ENCODE assay signal across 10 cellular contexts in the genomic region with DNA sequence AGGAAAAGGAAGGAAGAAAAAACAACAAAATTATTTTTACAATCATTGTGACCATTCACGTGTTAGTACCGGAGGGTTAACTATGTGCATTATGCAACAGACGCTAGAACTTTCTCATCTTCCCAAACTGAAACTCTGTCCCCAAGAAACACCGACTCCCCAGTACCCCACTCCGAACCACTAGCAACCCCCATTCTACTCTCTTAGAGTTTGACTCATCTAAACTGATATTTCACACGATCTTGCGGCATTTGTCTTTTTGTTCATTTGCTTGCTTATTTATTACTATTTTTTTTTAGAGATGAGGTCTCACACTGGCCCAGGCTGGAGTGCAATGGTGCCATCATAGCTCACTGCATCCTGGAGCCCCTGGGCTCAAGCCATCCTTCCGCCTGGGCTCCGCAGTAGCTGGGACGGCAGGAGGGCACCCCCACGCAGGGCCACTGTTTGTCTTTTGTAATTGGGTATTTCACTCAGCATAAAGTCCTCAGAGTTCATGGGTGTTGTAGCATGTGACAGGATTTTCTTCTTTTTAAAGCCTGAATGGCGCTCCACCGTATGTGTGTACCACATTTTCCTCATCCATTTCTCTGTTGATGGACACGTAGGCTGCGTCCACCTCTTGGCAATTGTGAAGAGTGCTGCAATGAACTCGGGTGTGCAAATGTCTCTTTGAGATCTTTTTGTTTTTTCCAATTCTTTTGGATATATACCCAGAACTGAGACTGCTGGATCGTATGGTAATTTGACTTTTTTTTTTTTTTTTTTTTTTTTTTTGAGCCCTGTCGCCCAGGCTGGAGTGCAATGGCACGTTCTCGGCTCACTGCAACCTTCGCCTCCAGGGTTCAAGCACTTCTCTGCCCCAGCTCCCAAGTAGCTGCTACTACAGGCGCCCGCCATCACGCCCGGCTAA. TPM values are rescaled to one million over a fixed set of nuclear protein-coding genes. Genes with fewer than 3 reads are reported as not detected.
DNase-seq lines count a peak whose midpoint lies in the region; ATAC-seq and TF ChIP-seq lines count a peak whose summit lies in the region.
"Had no signal": no experiment of that assay in that cellular context is flagged by ENCODE, and none has a peak within 500 bp of the region (broad histone marks: within the 10 kb centered on the region; RNA-seq: fewer than 3 reads in every experiment).

No MANE protein-coding gene starts in this region.

- CTCF ChIA-PET in activated naive CD4-positive, alpha-beta T cell treated with anti-CD3 and anti-CD28 coated beads for 36 hours (lab: Charles Lee) = no interaction called here

- H3K9ac ChIP-seq in mesendoderm (ENCODE audit: low read length) = no peak overlapping the region

- ATAC-seq in activated T-cell treated with anti-CD3 and anti-CD28 coated beads, Interleukin-2, amount 50 U/mL, for 72 hours (replicated peaks in 1 of 2) = peak in 1 of 2 donors; percentile 46
- peak; percentile 55 for ATAC-seq in left lobe of liver

- no peaks in the 10 kb centered on the region for H3K79me1 ChIP-seq in mesendoderm (ENCODE audit: low read length)

- no peak overlapping the region for H2BK120ac ChIP-seq in mesendoderm (ENCODE audit: low read depth, low read length)

- no peak for TF ChIP-seq EP300 in transverse colon (IDR thresholded peaks at IDR 0.05; ENCODE audit: low read depth)

- H3K4me3 ChIP-seq in transverse colon = peak overlapping the region; percentile 19 to 68 (median 62)
- H3K4me3 ChIP-seq in mesendoderm (ENCODE audit: low read length) = no peak overlapping the region
- H3K4me3 ChIP-seq in MG63 = no peak overlapping the region; the same call in 1 of the 2 replicates

- no peak for TF ChIP-seq CTCF in transverse colon (IDR thresholded peaks at IDR 0.05)

- no peak for TF ChIP-seq POLR2A in transverse colon (IDR thresholded peaks at IDR 0.05)

- H2BK5ac ChIP-seq in mesendoderm (ENCODE audit: low read length) = no peak overlapping the region

- no peak overlapping the region for H3K4me2 ChIP-seq in mesendoderm (ENCODE audit: low read length)

- H3K4me1 ChIP-seq in transverse colon (peaks cover 13 to 62% (median 44%) of the 10 kb centered on the region in 4 donors), mesendoderm (ENCODE audit: control insufficient read depth, low read depth, low read length) (no peaks in the 10 kb centered on the region)

- no peak overlapping the region for H3K18ac ChIP-seq in mesendoderm (ENCODE audit: low read length)

- in situ Hi-C loops in transverse colon (cut with MboI; ENCODE audit: low pct_ligation_motif_present in 1 of 4, low pct_unique_long_range_greater_than_20kb in 1 of 4, low sequenced_read_pairs in 3 of 4) = no loop called here

- H3K27ac Mint-ChIP-seq in activated naive CD4-positive, alpha-beta T cell treated with anti-CD3 and anti-CD28 coated beads for 36 hours = no peak overlapping the region
- peak overlapping the region; percentile 6 for H3K27ac Mint-ChIP-seq in activated T-cell treated with anti-CD3 and anti-CD28 coated beads, Interleukin-2, amount 50 U/mL, for 72 hours

- WGBS in transverse colon (ENCODE audit: low coverage in 1 of 2), 2 donors = 28 to 34% methylated on average over 16 to 25 of the region's 25 CpGs
- WGBS in mesendoderm (ENCODE audit: extremely low coverage, insufficient coverage, low lambda C conversion rate) = no CpG with 5 or more reads among the region's 25 CpGs

- no peaks in the 10 kb centered on the region for H3K9me3 ChIP-seq in transverse colon
- H3K9me3 ChIP-seq in MG63 = no peaks in the 10 kb centered on the region

- H3K4me1 Mint-ChIP-seq in activated naive CD4-positive, alpha-beta T cell treated with anti-CD3 and anti-CD28 coated beads for 36 hours (ENCODE audit: low read depth) = peaks cover 28% of the 10 kb centered on the region
- H3K4me1 Mint-ChIP-seq in activated T-cell treated with anti-CD3 and anti-CD28 coated beads, Interleukin-2, amount 50 U/mL, for 72 hours (ENCODE audit: low read depth) = peaks cover 46% of the 10 kb centered on the region

- peaks cover 78% of the 10 kb centered on the region for H3K27me3 ChIP-seq in transverse colon
- H3K27me3 ChIP-seq in mesendoderm (ENCODE audit: insufficient read depth, low read length, poor library complexity) = peaks cover 83% of the 10 kb centered on the region
- no peaks in the 10 kb centered on the region for H3K27me3 ChIP-seq in MG63

- H2BK15ac ChIP-seq in mesendoderm (replicated peaks; ENCODE audit: low read depth) = no peak overlapping the region

- no peak overlapping the region for H4K5ac ChIP-seq in mesendoderm (ENCODE audit: low read length)

- H3K23ac ChIP-seq in mesendoderm (ENCODE audit: low read length) = no peak overlapping the region

- no peaks in the 10 kb centered on the region for H3K9me3 Mint-ChIP-seq in activated naive CD4-positive, alpha-beta T cell treated with anti-CD3 and anti-CD28 coated beads for 36 hours
- H3K9me3 Mint-ChIP-seq in activated T-cell treated with anti-CD3 and anti-CD28 coated beads, Interleukin-2, amount 50 U/mL, for 72 hours = no peaks in the 10 kb centered on the region

- H3K4ac ChIP-seq in mesendoderm (ENCODE audit: low read depth, low read length) = no peak overlapping the region

- H3K4me3 Mint-ChIP-seq in activated naive CD4-positive, alpha-beta T cell treated with anti-CD3 and anti-CD28 coated beads for 36 hours = peak overlapping the region; percentile 40
- H3K4me3 Mint-ChIP-seq in activated T-cell treated with anti-CD3 and anti-CD28 coated beads, Interleukin-2, amount 50 U/mL, for 72 hours = peak overlapping the region; percentile 67 to 82

- no peak overlapping the region for H2AK5ac ChIP-seq in mesendoderm (ENCODE audit: low read length)

- H3K27ac ChIP-seq in transverse colon = peak overlapping the region; percentile 76 to 92 (median 90)
- H3K27ac ChIP-seq in mesendoderm (ENCODE audit: low read depth, low read length) = no peak overlapping the region

- intact Hi-C loops in activated naive CD4-positive, alpha-beta T cell treated with anti-CD3 and anti-CD28 coated beads for 36 hours (cut with micrococcal nuclease) = loop anchor here (5.0 kb wide), 2 partner anchors 386 to 691 kb away; no protein-coding TSS in a partner anchor
- intact Hi-C loops in transverse colon (cut with DNase I; ENCODE audit: low total_unique reads) = no loop called here

- H3K79me2 ChIP-seq in mesendoderm (ENCODE audit: control insufficient read depth, insufficient read depth, low read length) = no peaks in the 10 kb centered on the region

- H4K8ac ChIP-seq in mesendoderm (ENCODE audit: low read depth, low read length) = no peak overlapping the region

- peaks cover 68% of the 10 kb centered on the region for H3K27me3 Mint-ChIP-seq in activated naive CD4-positive, alpha-beta T cell treated with anti-CD3 and anti-CD28 coated beads for 36 hours (ENCODE audit: low read depth)
- peaks cover 77% of the 10 kb centered on the region for H3K27me3 Mint-ChIP-seq in activated T-cell treated with anti-CD3 and anti-CD28 coated beads, Interleukin-2, amount 50 U/mL, for 72 hours (ENCODE audit: low read depth)

- no peaks in the 10 kb centered on the region for H3K36me3 ChIP-seq in transverse colon
- no peaks in the 10 kb centered on the region for H3K36me3 ChIP-seq in mesendoderm (ENCODE audit: control insufficient read depth, insufficient read depth, low read length)
- no peaks in the 10 kb centered on the region for H3K36me3 ChIP-seq in MG63

- no peak for DNase-seq in activated naive CD4-positive, alpha-beta T cell treated with anti-CD3 and anti-CD28 coated beads for 36 hours
- no peak for DNase-seq in activated naive CD4-positive, alpha-beta T cell (lab: John Stamatoyannopoulos, UW)
- no peak for DNase-seq in activated T-cell treated with anti-CD3 and anti-CD28 coated beads, Interleukin-2, amount 50 U/mL, for 72 hours
- DNase-seq in left lobe of liver (ENCODE audit: low spot score) (peak; percentile 41), transverse colon (no peak), Kasumi-1 (lab: John Stamatoyannopoulos, UW) (no peak), mesendoderm (no peak), MG63 (no peak)
- DNase-seq: COR-L47, SHP77 treated with DMSO at 0.1 percent for 48 hours had no signal

- H3K36me3 Mint-ChIP-seq in activated naive CD4-positive, alpha-beta T cell treated with anti-CD3 and anti-CD28 coated beads for 36 hours (ENCODE audit: low read depth) = no peaks in the 10 kb centered on the region
- H3K36me3 Mint-ChIP-seq in activated T-cell treated with anti-CD3 and anti-CD28 coated beads, Interleukin-2, amount 50 U/mL, for 72 hours (ENCODE audit: insufficient read depth in 2 of 2) = peaks cover 3 to 7% of the 10 kb centered on the region in 2 donors

- H3K56ac ChIP-seq in mesendoderm (ENCODE audit: low read length) = no peak overlapping the region

RNA-seq across cellular contexts. Expression of gene MNX1, which starts 9.5 kb away (rescaled TPM):
- under 1 TPM in 1 of 2 experiments, not detected in 1; 0.10 TPM for total RNA-seq in activated naive CD4-positive, alpha-beta T cell treated with anti-CD3 and anti-CD28 coated beads for 36 hours
- under 1 TPM; 0.17 to 0.39 TPM for total RNA-seq in activated T-cell treated with anti-CD3 and anti-CD28 coated beads, Interleukin-2, amount 50 U/mL, for 72 hours
- total RNA-seq in left lobe of liver (not detected), transverse colon (10 to 100 TPM; 11.7 to 23.2 (median 13.1) TPM)
- 0.20 TPM for polyA plus RNA-seq in mesendoderm (2013, experiment 1 of 2)
- polyA plus RNA-seq in mesendoderm (2013, experiment 2 of 2) = 0.24 TPM
- 0.32 TPM in 1 of 2 replicates, not detected in the other for total RNA-seq in MG63 (2014; rRNA removed; shearing (Covaris generic); ENCODE audit: low replicate concordance)

RNA-seq across cellular contexts. Expression of gene NOM1, which starts 51.5 kb away (rescaled TPM):
- total RNA-seq in activated naive CD4-positive, alpha-beta T cell treated with anti-CD3 and anti-CD28 coated beads for 36 hours = 10 to 100 TPM; 26.0 to 28.3 TPM
- 10 to 100 TPM; 30.1 to 37.5 TPM for total RNA-seq in activated T-cell treated with anti-CD3 and anti-CD28 coated beads, Interleukin-2, amount 50 U/mL, for 72 hours
- total RNA-seq in left lobe of liver (7.2 TPM), transverse colon (10 to 100 TPM in 3 of 4 donors, 1 to 10 TPM in 1; 6.6 to 22.4 (median 15.2) TPM)
- 15.8 TPM for polyA plus RNA-seq in mesendoderm (2013, experiment 1 of 2)
- polyA plus RNA-seq in mesendoderm (2013, experiment 2 of 2) = 16.2 TPM
- 1.9 and 5.6 TPM in 2 replicates for total RNA-seq in MG63 (2014; rRNA removed; shearing (Covaris generic); ENCODE audit: low replicate concordance)

Comparison
In these comparisons a context has a peak if more than half of its experiments do, and no peak if none do; other contexts are left out.
1. H3K4me3 ChIP-seq: peak in transverse colon (4 of 4); none in mesendoderm (single experiment) and MG63 (single experiment).